Comparison of ENCODE assay signal across 1 cellular context in the genomic region with DNA sequence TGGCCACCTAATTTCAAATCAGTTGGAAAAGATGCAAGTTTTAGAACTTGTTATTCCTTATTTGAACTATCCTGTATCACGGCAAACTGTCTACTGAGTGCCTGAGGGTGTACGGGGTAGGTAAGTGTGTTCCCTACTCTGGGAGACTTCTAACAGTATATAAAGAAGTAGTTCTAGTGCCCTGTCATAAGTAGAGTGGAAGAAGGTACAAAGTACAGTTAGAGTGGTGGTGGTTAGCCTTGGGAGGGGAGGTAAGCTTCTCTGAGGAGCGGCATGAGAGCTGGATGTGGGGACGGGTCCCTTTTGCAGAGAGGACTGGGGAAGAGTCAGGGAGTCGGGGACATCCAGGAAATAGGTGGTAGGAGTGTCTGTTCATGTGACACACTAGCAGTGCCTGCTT.
TF ChIP-seq lines count a peak whose summit lies in the region.

No MANE protein-coding gene starts in this region.

TF ChIP-seq in A549, 52 proteins besides CTCF, POLR2A, EP300 and RAD21 (continued from another document):
- TF ChIP-seq, protein P1, sequence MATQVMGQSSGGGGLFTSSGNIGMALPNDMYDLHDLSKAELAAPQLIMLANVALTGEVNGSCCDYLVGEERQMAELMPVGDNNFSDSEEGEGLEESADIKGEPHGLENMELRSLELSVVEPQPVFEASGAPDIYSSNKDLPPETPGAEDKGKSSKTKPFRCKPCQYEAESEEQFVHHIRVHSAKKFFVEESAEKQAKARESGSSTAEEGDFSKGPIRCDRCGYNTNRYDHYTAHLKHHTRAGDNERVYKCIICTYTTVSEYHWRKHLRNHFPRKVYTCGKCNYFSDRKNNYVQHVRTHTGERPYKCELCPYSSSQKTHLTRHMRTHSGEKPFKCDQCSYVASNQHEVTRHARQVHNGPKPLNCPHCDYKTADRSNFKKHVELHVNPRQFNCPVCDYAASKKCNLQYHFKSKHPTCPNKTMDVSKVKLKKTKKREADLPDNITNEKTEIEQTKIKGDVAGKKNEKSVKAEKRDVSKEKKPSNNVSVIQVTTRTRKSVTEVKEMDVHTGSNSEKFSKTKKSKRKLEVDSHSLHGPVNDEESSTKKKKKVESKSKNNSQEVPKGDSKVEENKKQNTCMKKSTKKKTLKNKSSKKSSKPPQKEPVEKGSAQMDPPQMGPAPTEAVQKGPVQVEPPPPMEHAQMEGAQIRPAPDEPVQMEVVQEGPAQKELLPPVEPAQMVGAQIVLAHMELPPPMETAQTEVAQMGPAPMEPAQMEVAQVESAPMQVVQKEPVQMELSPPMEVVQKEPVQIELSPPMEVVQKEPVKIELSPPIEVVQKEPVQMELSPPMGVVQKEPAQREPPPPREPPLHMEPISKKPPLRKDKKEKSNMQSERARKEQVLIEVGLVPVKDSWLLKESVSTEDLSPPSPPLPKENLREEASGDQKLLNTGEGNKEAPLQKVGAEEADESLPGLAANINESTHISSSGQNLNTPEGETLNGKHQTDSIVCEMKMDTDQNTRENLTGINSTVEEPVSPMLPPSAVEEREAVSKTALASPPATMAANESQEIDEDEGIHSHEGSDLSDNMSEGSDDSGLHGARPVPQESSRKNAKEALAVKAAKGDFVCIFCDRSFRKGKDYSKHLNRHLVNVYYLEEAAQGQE (IDR thresholded peaks at IDR 0.05): no peak
- TF ChIP-seq ZC3H11A (IDR thresholded peaks at IDR 0.05) (no peak), CHD2 (IDR thresholded peaks at IDR 0.05; ENCODE audit: low read length, partially characterized antibody) (no peak), HEYL (CRISPR knock-in tag; IDR thresholded peaks at IDR 0.05) (no peak), RARB (CRISPR knock-in tag; IDR thresholded peaks at IDR 0.05) (no peak), EHF (CRISPR knock-in tag; IDR thresholded peaks at IDR 0.05) (no peak), KDM1A (IDR thresholded peaks at IDR 0.05; ENCODE audit: low read depth) (no peak), ESRRA (IDR thresholded peaks at IDR 0.05; ENCODE audit: borderline replicate concordance, low read length) (no peak)
- TF ChIP-seq, protein P2, sequence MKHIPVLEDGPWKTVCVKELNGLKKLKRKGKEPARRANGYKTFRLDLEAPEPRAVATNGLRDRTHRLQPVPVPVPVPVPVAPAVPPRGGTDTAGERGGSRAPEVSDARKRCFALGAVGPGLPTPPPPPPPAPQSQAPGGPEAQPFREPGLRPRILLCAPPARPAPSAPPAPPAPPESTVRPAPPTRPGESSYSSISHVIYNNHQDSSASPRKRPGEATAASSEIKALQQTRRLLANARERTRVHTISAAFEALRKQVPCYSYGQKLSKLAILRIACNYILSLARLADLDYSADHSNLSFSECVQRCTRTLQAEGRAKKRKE (CRISPR knock-in tag; IDR thresholded peaks at IDR 0.05; ENCODE audit: low read depth): no peak
